In the genomic region with DNA sequence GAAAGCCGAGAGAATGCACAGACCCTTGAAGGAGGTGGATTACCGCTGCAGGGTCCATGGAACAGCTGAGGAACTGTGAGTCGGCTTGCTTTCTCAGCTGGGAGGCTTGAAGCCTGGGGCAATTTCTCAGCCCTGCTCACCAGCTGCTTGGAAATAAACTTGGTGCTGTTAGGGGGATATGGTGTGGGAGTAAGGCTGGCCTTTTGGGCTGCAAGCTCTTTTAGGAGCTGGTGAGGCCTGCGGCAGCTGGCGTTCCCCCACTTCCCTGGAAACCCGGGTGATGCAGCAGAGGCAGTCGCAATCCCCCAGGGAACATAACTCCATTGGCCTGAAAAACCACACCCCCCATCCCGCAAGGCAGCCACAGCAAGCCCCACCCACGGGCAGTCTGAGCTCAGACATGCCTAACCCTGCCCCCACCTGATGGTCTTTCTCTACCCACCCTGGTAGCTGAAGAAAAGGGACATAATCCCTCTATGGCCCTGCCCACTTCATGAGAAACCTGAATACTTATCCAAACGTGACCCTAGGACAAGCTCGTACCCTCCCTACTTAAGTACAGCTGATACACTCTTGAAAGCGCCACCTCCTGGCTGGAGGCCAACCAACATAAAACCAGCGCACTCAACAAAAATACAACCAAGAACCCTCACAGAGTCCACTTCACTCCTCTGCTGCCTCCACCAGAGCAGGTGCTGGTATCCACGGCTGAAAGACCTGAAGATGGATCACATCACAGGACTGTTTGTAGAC, we compare ENCODE assay signal across 15 cellular contexts.
A peak's percentile ranks its signal among the peaks of the same experiment; 100 is the strongest.
DNase-seq lines count a peak whose midpoint lies in the region; ATAC-seq and TF ChIP-seq lines count a peak whose summit lies in the region.
"Had no signal": no experiment of that assay in that cellular context is flagged by ENCODE, and none has a peak within 500 bp of the region (broad histone marks: within the 10 kb centered on the region; RNA-seq: fewer than 3 reads in every experiment).

No MANE protein-coding gene starts in this region.

- no peaks in the 10 kb centered on the region for H3K27me3 ChIP-seq in Karpas-422 (ENCODE audit: low read length)
- H3K27me3 ChIP-seq: SJSA1 had no signal

- H3K9ac ChIP-seq in Karpas-422 (ENCODE audit: low read length) = no peak overlapping the region

- H3K36me3 Mint-ChIP-seq in WTC11 = peaks cover 4% of the 10 kb centered on the region; the same call in 1 of the 2 replicates
- no peaks in the 10 kb centered on the region for H3K36me3 Mint-ChIP-seq in effector memory CD8-positive, alpha-beta T cell (ENCODE audit: insufficient read depth)

- no peak overlapping the region for H3K27ac Mint-ChIP-seq in WTC11
- H3K27ac Mint-ChIP-seq in effector memory CD8-positive, alpha-beta T cell = no peak overlapping the region
- H3K27ac Mint-ChIP-seq: CD4-positive, alpha-beta T cell had no signal

- H3K4me3 ChIP-seq in Jurkat, Clone E6-1 (ENCODE audit: low read length) = no peak overlapping the region
- H3K4me3 ChIP-seq in Karpas-422 (ENCODE audit: low read length) = no peak overlapping the region
- H3K4me3 ChIP-seq: SJSA1 had no signal

- POLR2A ChIA-PET in WTC11 (lab: Charles Lee) = interaction anchor here (0.6 kb wide), 1 partner anchor 680 kb away, joined by 3 read pairs; no protein-coding TSS in a partner anchor

- TF ChIP-seq CTCF in WTC11 (IDR thresholded peaks at IDR 0.05) = no peak

- H4K20me1 ChIP-seq in Karpas-422 (ENCODE audit: insufficient read depth, low read depth, low read length) = no peaks in the 10 kb centered on the region

- H3K4me2 ChIP-seq in Karpas-422 (ENCODE audit: low read depth, low read length, poor library complexity, severe bottlenecking) = no peak overlapping the region

- no peaks in the 10 kb centered on the region for H3K79me2 ChIP-seq in Karpas-422 (ENCODE audit: low read length)

- CTCF ChIA-PET in WTC11 (lab: Charles Lee) = interaction anchor here (0.6 kb wide), 1 partner anchor 556 kb away, joined by 3 read pairs; no protein-coding TSS in a partner anchor

- no peak overlapping the region for H2AFZ ChIP-seq in Karpas-422 (ENCODE audit: low read length)

- H3K4me1 ChIP-seq in Karpas-422 (ENCODE audit: low read length) = no peaks in the 10 kb centered on the region
- H3K4me1 ChIP-seq: SJSA1 had no signal

- DNase-seq in ELR (ENCODE audit: low read depth) = peak; percentile 34
- DNase-seq in Jurkat, Clone E6-1 (ENCODE audit: low read depth, low spot score) = peak; percentile 1
- peak; percentile 60 to 88 for DNase-seq in NCI-H524 (lab: John Stamatoyannopoulos, UW)
- no peak for DNase-seq in WTC11 (ENCODE audit: low spot score)
- no peak for DNase-seq in Karpas-422
- no peak for DNase-seq in effector memory CD8-positive, alpha-beta T cell
- no peak for DNase-seq in activated naive CD4-positive, alpha-beta T cell treated with anti-CD3 and anti-CD28 coated beads, Interleukin-2, amount 50 U/mL, for 16 hours
- DNase-seq: ACHN; CD4-positive, alpha-beta T cell; IMR-90; MV-4-11; NCI-H446 had no signal

- H3K9me3 Mint-ChIP-seq in WTC11 = peaks cover 28% of the 10 kb centered on the region
- H3K9me3 Mint-ChIP-seq in effector memory CD8-positive, alpha-beta T cell = peaks cover 8 to 19% of the 10 kb centered on the region in 2 donors

- no peaks in the 10 kb centered on the region for H3K27me3 Mint-ChIP-seq in WTC11 (ENCODE audit: low read depth)
- no peaks in the 10 kb centered on the region for H3K27me3 Mint-ChIP-seq in effector memory CD8-positive, alpha-beta T cell
- H3K27me3 Mint-ChIP-seq: CD4-positive, alpha-beta T cell had no signal

- no peaks in the 10 kb centered on the region for H3K9me2 ChIP-seq in Karpas-422 (replicated peaks; ENCODE audit: insufficient read depth, low read length)

- no peaks in the 10 kb centered on the region for H3K36me3 ChIP-seq in Karpas-422 (ENCODE audit: insufficient read depth, low read length)
- H3K36me3 ChIP-seq: SJSA1 had no signal

- H3K27ac ChIP-seq in Karpas-422 (ENCODE audit: low read length) = no peak overlapping the region
- H3K27ac ChIP-seq: SJSA1 had no signal

- no peak overlapping the region for H3K4me3 Mint-ChIP-seq in WTC11
- no peak overlapping the region for H3K4me3 Mint-ChIP-seq in effector memory CD8-positive, alpha-beta T cell
- H3K4me3 Mint-ChIP-seq: CD4-positive, alpha-beta T cell had no signal

- ATAC-seq in WTC11 = peak; percentile 41
- ATAC-seq in effector memory CD8-positive, alpha-beta T cell (replicated peaks) = no peak
- no peak for ATAC-seq in GM21737 (IDR thresholded peaks at IDR 0.05; ENCODE audit: unreplicated experiment)
- ATAC-seq: HCT116 had no signal

- no peaks in the 10 kb centered on the region for H3K4me1 Mint-ChIP-seq in WTC11
- no peaks in the 10 kb centered on the region for H3K4me1 Mint-ChIP-seq in effector memory CD8-positive, alpha-beta T cell (ENCODE audit: low read depth in 2 of 2)

- peaks cover 39% of the 10 kb centered on the region for H3K9me3 ChIP-seq in Karpas-422 (ENCODE audit: low read length)

TF ChIP-seq in WTC11, 78 proteins besides CTCF, POLR2A, EP300 and RAD21:
- TF ChIP-seq SMAD4 (CRISPR knock-in tag; IDR thresholded peaks at IDR 0.05) = no peak
- TF ChIP-seq, protein P1, sequence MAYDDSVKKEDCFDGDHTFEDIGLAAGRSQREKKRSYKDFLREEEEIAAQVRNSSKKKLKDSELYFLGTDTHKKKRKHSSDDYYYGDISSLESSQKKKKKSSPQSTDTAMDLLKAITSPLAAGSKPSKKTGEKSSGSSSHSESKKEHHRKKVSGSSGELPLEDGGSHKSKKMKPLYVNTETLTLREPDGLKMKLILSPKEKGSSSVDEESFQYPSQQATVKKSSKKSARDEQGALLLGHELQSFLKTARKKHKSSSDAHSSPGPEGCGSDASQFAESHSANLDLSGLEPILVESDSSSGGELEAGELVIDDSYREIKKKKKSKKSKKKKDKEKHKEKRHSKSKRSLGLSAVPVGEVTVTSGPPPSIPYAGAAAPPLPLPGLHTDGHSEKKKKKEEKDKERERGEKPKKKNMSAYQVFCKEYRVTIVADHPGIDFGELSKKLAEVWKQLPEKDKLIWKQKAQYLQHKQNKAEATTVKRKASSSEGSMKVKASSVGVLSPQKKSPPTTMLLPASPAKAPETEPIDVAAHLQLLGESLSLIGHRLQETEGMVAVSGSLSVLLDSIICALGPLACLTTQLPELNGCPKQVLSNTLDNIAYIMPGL (CRISPR knock-in tag; IDR thresholded peaks at IDR 0.05) = no peak
- TF ChIP-seq GRHL2 (CRISPR knock-in tag; IDR thresholded peaks at IDR 0.05; ENCODE audit: insufficient replicate concordance, severe bottlenecking) = no peak
- TF ChIP-seq NFE2L1 (CRISPR knock-in tag; IDR thresholded peaks at IDR 0.05) = no peak
- TF ChIP-seq, protein P2, sequence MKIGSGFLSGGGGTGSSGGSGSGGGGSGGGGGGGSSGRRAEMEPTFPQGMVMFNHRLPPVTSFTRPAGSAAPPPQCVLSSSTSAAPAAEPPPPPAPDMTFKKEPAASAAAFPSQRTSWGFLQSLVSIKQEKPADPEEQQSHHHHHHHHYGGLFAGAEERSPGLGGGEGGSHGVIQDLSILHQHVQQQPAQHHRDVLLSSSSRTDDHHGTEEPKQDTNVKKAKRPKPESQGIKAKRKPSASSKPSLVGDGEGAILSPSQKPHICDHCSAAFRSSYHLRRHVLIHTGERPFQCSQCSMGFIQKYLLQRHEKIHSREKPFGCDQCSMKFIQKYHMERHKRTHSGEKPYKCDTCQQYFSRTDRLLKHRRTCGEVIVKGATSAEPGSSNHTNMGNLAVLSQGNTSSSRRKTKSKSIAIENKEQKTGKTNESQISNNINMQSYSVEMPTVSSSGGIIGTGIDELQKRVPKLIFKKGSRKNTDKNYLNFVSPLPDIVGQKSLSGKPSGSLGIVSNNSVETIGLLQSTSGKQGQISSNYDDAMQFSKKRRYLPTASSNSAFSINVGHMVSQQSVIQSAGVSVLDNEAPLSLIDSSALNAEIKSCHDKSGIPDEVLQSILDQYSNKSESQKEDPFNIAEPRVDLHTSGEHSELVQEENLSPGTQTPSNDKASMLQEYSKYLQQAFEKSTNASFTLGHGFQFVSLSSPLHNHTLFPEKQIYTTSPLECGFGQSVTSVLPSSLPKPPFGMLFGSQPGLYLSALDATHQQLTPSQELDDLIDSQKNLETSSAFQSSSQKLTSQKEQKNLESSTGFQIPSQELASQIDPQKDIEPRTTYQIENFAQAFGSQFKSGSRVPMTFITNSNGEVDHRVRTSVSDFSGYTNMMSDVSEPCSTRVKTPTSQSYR (CRISPR knock-in tag; IDR thresholded peaks at IDR 0.05) = no peak
- TF ChIP-seq ZSCAN18 (CRISPR knock-in tag; IDR thresholded peaks at IDR 0.05) = no peak
- no peak for TF ChIP-seq ZBTB21 (CRISPR knock-in tag; IDR thresholded peaks at IDR 0.05; ENCODE audit: borderline replicate concordance)
- no peak for TF ChIP-seq ZNF121 (CRISPR knock-in tag; IDR thresholded peaks at IDR 0.05)
- TF ChIP-seq, protein P3, sequence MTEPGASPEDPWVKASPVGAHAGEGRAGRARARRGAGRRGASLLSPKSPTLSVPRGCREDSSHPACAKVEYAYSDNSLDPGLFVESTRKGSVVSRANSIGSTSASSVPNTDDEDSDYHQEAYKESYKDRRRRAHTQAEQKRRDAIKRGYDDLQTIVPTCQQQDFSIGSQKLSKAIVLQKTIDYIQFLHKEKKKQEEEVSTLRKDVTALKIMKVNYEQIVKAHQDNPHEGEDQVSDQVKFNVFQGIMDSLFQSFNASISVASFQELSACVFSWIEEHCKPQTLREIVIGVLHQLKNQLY (CRISPR knock-in tag; IDR thresholded peaks at IDR 0.05) = no peak
- TF ChIP-seq IRF1 (CRISPR knock-in tag; IDR thresholded peaks at IDR 0.05) = no peak
- no peak for TF ChIP-seq PRRX2 (CRISPR knock-in tag; IDR thresholded peaks at IDR 0.05)
- TF ChIP-seq GABPB1 (CRISPR knock-in tag; IDR thresholded peaks at IDR 0.05) = no peak
- TF ChIP-seq ZNF396 (CRISPR knock-in tag; IDR thresholded peaks at IDR 0.05; ENCODE audit: borderline replicate concordance) = no peak

Comparison
In these comparisons a context has a peak if more than half of its experiments do, and no peak if none do; other contexts are left out.
1. DNase-seq: peak in ELR (single experiment), Jurkat, Clone E6-1 (single experiment) and NCI-H524 (2 of 2); none in WTC11 (single experiment), Karpas-422 (single experiment), effector memory CD8-positive, alpha-beta T cell (0 of 3) and activated naive CD4-positive, alpha-beta T cell treated with anti-CD3 and anti-CD28 coated beads, Interleukin-2, amount 50 U/mL, for 16 hours (single experiment).